In the genomic region with DNA sequence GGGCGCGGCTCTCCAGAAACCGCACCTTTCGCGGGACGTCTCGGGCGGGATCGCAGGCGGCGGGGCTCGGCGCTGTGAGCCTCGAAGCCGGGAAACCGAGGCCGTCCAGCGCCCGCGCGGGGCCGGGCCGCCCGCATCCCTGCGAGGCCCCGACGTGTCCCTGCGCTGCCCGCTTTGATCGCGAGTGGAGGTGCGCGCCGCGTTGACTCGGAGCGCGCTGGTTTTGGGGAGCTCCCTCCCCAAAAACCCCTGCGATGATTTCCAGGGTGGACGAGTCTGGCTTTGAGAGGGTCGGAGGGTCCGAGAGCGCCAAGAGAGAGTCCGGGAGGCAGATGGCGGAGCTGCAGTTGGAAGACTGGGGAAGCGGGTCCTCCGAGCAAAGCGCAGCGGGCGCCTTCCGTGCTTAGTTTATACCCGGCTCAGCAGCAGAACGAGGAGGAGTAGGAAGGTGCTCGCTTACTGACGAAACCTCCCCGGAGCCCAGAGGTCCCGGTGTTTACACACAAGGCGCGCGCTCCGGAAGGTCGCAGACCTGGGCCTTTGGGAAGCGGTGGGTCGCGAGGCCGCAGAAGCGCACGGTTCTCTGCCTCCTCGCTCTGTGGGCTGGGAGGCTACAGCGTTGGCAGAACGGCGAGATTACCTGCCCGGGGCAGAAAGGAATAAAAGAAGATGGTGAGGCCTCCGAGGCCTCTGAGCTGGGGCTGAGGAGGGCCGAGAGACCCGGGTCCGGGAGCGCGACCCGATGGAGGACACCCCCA, we compare ENCODE assay signal across 10 cellular contexts. TPM values are rescaled to one million over a fixed set of nuclear protein-coding genes. Genes with fewer than 3 reads are reported as not detected.
DNase-seq lines count a peak whose midpoint lies in the region; ATAC-seq and TF ChIP-seq lines count a peak whose summit lies in the region.
"Had no signal": no experiment of that assay in that cellular context is flagged by ENCODE, and none has a peak within 500 bp of the region (broad histone marks: within the 10 kb centered on the region; RNA-seq: fewer than 3 reads in every experiment).

No MANE protein-coding gene starts in this region.

- POLR2A ChIA-PET in activated CD8-positive, alpha-beta T cell treated with anti-CD3 and anti-CD28 coated beads for 36 hours (lab: Charles Lee), result no interaction called here

- no peak overlapping the region for H3K27ac Mint-ChIP-seq in activated CD8-positive, alpha-beta T cell treated with anti-CD3 and anti-CD28 coated beads for 36 hours

- H3K4me1 ChIP-seq in heart right ventricle, result peaks cover 0 to 14% (median 0%) of the 10 kb centered on the region in 9 donors

- H3K36me3 Mint-ChIP-seq in activated CD8-positive, alpha-beta T cell treated with anti-CD3 and anti-CD28 coated beads for 36 hours (ENCODE audit: low read depth), result no peaks in the 10 kb centered on the region

- H3K27me3 ChIP-seq in heart right ventricle, result peaks cover 18 to 89% (median 71%) of the 10 kb centered on the region in 7 donors

- no peak for TF ChIP-seq CTCF in activated CD8-positive, alpha-beta T cell treated with anti-CD3 and anti-CD28 coated beads for 36 hours (IDR thresholded peaks at IDR 0.05)
- TF ChIP-seq CTCF in heart right ventricle (IDR thresholded peaks at IDR 0.05), result no peak

- intact Hi-C loops in activated CD8-positive, alpha-beta T cell treated with anti-CD3 and anti-CD28 coated beads for 36 hours (cut with micrococcal nuclease), result no loop called here
- intact Hi-C loops in heart right ventricle (cut with DNase I) (no loop called here), sciatic nerve (cut with DNase I) (no loop called here)

- no peaks in the 10 kb centered on the region for H3K4me1 Mint-ChIP-seq in activated CD8-positive, alpha-beta T cell treated with anti-CD3 and anti-CD28 coated beads for 36 hours (ENCODE audit: low read depth)

- H3K9me3 ChIP-seq in heart right ventricle, result no peaks in the 10 kb centered on the region

- DNase-seq in activated CD8-positive, alpha-beta T cell treated with anti-CD3 and anti-CD28 coated beads for 36 hours, result no peak
- DNase-seq in heart right ventricle, result no peak
- DNase-seq in sciatic nerve (ENCODE audit: low spot score), result peak; percentile 55
- no peak for DNase-seq in foreskin melanocyte
- DNase-seq in GM19240 (ENCODE audit: insufficient read length, low spot score), result no peak
- DNase-seq: activated CD4-positive, alpha-beta T cell treated with anti-CD3 and anti-CD28 coated beads, Interleukin-2, amount 50 U/mL, for 1 hour; KG1 had no signal

- peaks cover 69% of the 10 kb centered on the region for H3K27me3 Mint-ChIP-seq in activated CD8-positive, alpha-beta T cell treated with anti-CD3 and anti-CD28 coated beads for 36 hours

- H3K36me3 ChIP-seq in heart right ventricle, result no peaks in the 10 kb centered on the region

- peak; percentile 21 for ATAC-seq in GM19372 (IDR thresholded peaks at IDR 0.05; ENCODE audit: low read depth, unreplicated experiment)
- ATAC-seq in activated CD8-positive, alpha-beta T cell treated with anti-CD3 and anti-CD28 coated beads for 36 hours, result no peak
- peak in 1 of 8 donors; percentile 19 for ATAC-seq in heart right ventricle
- ATAC-seq in sciatic nerve, result peak; percentile 19
- no peak for ATAC-seq in GM21576 (IDR thresholded peaks at IDR 0.05; ENCODE audit: unreplicated experiment)
- ATAC-seq in HG02981 (IDR thresholded peaks at IDR 0.05; ENCODE audit: unreplicated experiment), result no peak

- no peaks in the 10 kb centered on the region for H3K9me3 Mint-ChIP-seq in activated CD8-positive, alpha-beta T cell treated with anti-CD3 and anti-CD28 coated beads for 36 hours

- H3K27ac ChIP-seq in heart right ventricle, result peak overlapping the region in 1 of 10 donors; percentile 4

- CTCF ChIA-PET in activated CD8-positive, alpha-beta T cell treated with anti-CD3 and anti-CD28 coated beads for 36 hours (lab: Charles Lee), result interaction anchor here (1.2 to 1.4 kb wide), 2 partner anchors 8 to 11 kb away, joined by 3 to 5 read pairs; no protein-coding TSS in a partner anchor

- H3K4me3 ChIP-seq in heart right ventricle, result peak overlapping the region in 9 of 10 donors; percentile 39 to 63 (median 54)

- peak overlapping the region; percentile 27 for H3K4me3 Mint-ChIP-seq in activated CD8-positive, alpha-beta T cell treated with anti-CD3 and anti-CD28 coated beads for 36 hours

- 8 to 12% methylated on average over 80 of the region's 80 CpGs for WGBS in heart right ventricle, 2 donors

RNA-seq across cellular contexts. Expression of a gene that starts 0.7 kb away (rescaled TPM):
- not detected for total RNA-seq in activated CD8-positive, alpha-beta T cell treated with anti-CD3 and anti-CD28 coated beads for 36 hours
- 10 to 100 TPM in 1 of 10 donors, 1 to 10 TPM in 8, under 1 TPM in 1; 0.96 to 24.9 (median 2.3) TPM for total RNA-seq in heart right ventricle
- 1 to 10 TPM; 2.1 to 4.9 TPM for polyA plus RNA-seq in heart right ventricle
- total RNA-seq in sciatic nerve, result 48.3 TPM

RNA-seq across cellular contexts. Expression of a gene that starts 38.8 kb away (rescaled TPM):
- total RNA-seq in activated CD8-positive, alpha-beta T cell treated with anti-CD3 and anti-CD28 coated beads for 36 hours, result under 1 TPM; 0.50 to 0.83 TPM
- total RNA-seq in heart right ventricle (1 to 10 TPM; 1.5 to 8.1 (median 2.0) TPM), sciatic nerve (24.9 TPM)
- 1 to 10 TPM; 1.8 to 1.9 TPM for polyA plus RNA-seq in heart right ventricle

Comparison
In these comparisons a context has a peak if more than half of its experiments do, and no peak if none do; other contexts are left out.
1. ATAC-seq: peak in GM19372 (single experiment) and sciatic nerve (single experiment); none in activated CD8-positive, alpha-beta T cell treated with anti-CD3 and anti-CD28 coated beads for 36 hours (single experiment), GM21576 (single experiment) and HG02981 (single experiment).